ENCODE assay signal across 14 cellular contexts in genomic region chr13:71477735-71478134, GRCh38.
A peak's percentile ranks its signal among the peaks of the same experiment; 100 is the strongest.
DNase-seq lines count a peak whose midpoint lies in the region; ATAC-seq and TF ChIP-seq lines count a peak whose summit lies in the region.
"Had no signal": no experiment of that assay in that cellular context is flagged by ENCODE, and none has a peak within 500 bp of the region (broad histone marks: within the 10 kb centered on the region; RNA-seq: fewer than 3 reads in every experiment).

No MANE protein-coding gene starts in this region.

- in situ Hi-C loops in Panc1 (cut with HindIII; ENCODE audit: low pct_unique_long_range_greater_than_20kb, low sequenced_read_pairs) = no loop called here

- no TSS peak for BruUV-seq in Panc1 (replicated peaks; lab: Mats Ljungman, UMichigan)

- H3K4me3 ChIP-seq in Panc1 (ENCODE audit: low read depth in 2 of 2, low read length in 2 of 2) = no peak overlapping the region
- no peak overlapping the region for H3K4me3 ChIP-seq in fibroblast of pulmonary artery (replicated peaks; ENCODE audit: low read depth, low read length)

- no peaks in the 10 kb centered on the region for H3K4me1 ChIP-seq in Panc1 (ENCODE audit: control insufficient read depth, insufficient read depth, low read length)

- intact Hi-C loops in Panc1 (cut with micrococcal nuclease; ENCODE audit: unreplicated experiment) (no loop called here), left colon (cut with DNase I, micrococcal nuclease) (no loop called here)

- no peaks in the 10 kb centered on the region for H3K9me3 ChIP-seq in Panc1 (ENCODE audit: control insufficient read depth, insufficient read depth, low read depth, low read length)

- TF ChIP-seq CTCF in 22Rv1 (IDR thresholded peaks at IDR 0.05) (peak; percentile 70), GM12873 (IDR thresholded peaks at IDR 0.05; ENCODE audit: insufficient read depth, low read depth, low read length, missing control alignments) (peak; percentile 27), Panc1 (IDR thresholded peaks at IDR 0.05) (peak; percentile 38; the same call in 1 of the 2 replicates), fibroblast of pulmonary artery (IDR thresholded peaks at IDR 0.05; ENCODE audit: low read length, missing control alignments) (peak; percentile 48)

- ATAC-seq in Panc1 = no peak
- no peak for ATAC-seq in left colon
- ATAC-seq: activated CD8-positive, alpha-beta memory T cell treated with anti-CD3 and anti-CD28 coated beads, Interleukin-2, amount 10 ng/mL, durations not matched to agents 7 days and 5 days; T-cell had no signal

- peak; percentile 0 for DNase-seq in Panc1 (ENCODE audit: low read depth, low spot score)
- no peak for DNase-seq in fibroblast of pulmonary artery (ENCODE audit: low read depth)
- DNase-seq in GF-D8 (lab: John Stamatoyannopoulos, UW) = no peak
- DNase-seq in OCI-M2 (lab: John Stamatoyannopoulos, UW; ENCODE audit: unreplicated experiment) = no peak
- DNase-seq in left colon = no peak
- no peak for DNase-seq in NCI-H748 (lab: John Stamatoyannopoulos, UW; ENCODE audit: unreplicated experiment)
- DNase-seq: activated CD8-positive, alpha-beta memory T cell treated with anti-CD3 and anti-CD28 coated beads, Interleukin-2, amount 10 ng/mL, durations not matched to agents 7 days and 5 days; CD4-positive, alpha-beta T cell; cerebellar nuclear complex; hippocampal formation; NCI-H2171 treated with DMSO at 0.1 percent for 48 hours; T-cell had no signal

- POLR2A ChIA-PET in Panc1 (lab: Charles Lee) = no interaction called here

- H3K27me3 ChIP-seq in Panc1 (ENCODE audit: control insufficient read depth, insufficient read depth, low read length) = no peaks in the 10 kb centered on the region

- no peaks in the 10 kb centered on the region for H3K36me3 ChIP-seq in Panc1 (ENCODE audit: control insufficient read depth, insufficient read depth, low read length)

- H3K27ac ChIP-seq in 22Rv1 (no peak overlapping the region), Panc1 (ENCODE audit: low read length) (no peak overlapping the region)

- CTCF ChIA-PET in Panc1 (lab: Charles Lee) = no interaction called here
